Comparison of ENCODE assay signal across 1 cellular context in the genomic region with DNA sequence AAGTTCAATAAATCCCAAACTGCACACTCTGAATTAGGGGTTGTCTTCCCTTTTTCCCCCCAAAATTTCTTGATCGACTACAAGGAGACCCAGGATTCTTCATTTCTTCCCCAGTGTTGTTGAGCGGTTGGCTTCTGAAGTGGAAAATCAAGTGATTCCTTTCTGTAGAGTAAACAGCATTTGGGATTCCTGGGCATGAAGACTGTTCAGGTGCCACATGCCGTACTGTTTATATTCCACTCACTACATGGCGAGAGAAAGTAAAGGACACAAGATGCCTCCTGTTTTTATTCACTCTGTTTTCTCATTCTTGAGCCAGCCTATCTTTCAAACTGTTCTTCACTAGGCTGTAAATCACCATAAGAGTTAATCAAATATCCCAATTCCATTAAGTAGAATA.
TF ChIP-seq lines count a peak whose summit lies in the region.

No MANE protein-coding gene starts in this region.

TF ChIP-seq in IMR-90, 13 proteins besides CTCF, POLR2A, EP300 and RAD21 (continued from another document):
- TF ChIP-seq, protein P1, sequence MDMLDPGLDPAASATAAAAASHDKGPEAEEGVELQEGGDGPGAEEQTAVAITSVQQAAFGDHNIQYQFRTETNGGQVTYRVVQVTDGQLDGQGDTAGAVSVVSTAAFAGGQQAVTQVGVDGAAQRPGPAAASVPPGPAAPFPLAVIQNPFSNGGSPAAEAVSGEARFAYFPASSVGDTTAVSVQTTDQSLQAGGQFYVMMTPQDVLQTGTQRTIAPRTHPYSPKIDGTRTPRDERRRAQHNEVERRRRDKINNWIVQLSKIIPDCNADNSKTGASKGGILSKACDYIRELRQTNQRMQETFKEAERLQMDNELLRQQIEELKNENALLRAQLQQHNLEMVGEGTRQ (IDR thresholded peaks at IDR 0.05; ENCODE audit: low read depth, low read length): no peak
- TF ChIP-seq, protein P2, sequence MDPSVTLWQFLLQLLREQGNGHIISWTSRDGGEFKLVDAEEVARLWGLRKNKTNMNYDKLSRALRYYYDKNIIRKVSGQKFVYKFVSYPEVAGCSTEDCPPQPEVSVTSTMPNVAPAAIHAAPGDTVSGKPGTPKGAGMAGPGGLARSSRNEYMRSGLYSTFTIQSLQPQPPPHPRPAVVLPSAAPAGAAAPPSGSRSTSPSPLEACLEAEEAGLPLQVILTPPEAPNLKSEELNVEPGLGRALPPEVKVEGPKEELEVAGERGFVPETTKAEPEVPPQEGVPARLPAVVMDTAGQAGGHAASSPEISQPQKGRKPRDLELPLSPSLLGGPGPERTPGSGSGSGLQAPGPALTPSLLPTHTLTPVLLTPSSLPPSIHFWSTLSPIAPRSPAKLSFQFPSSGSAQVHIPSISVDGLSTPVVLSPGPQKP (IDR thresholded peaks at IDR 0.05; ENCODE audit: borderline replicate concordance, low read depth, low read length): no peak
- TF ChIP-seq FOS (IDR thresholded peaks at IDR 0.05; ENCODE audit: low read depth, low read length) (no peak), MXI1 (IDR thresholded peaks at IDR 0.05; ENCODE audit: borderline replicate concordance, low read depth, low read length) (no peak), CHD1 (IDR thresholded peaks at IDR 0.05; ENCODE audit: low read depth, low read length) (no peak), SMC3 (IDR thresholded peaks at IDR 0.05; ENCODE audit: low read depth, low read length) (no peak), RCOR1 (IDR thresholded peaks at IDR 0.05; ENCODE audit: insufficient replicate concordance, low read length) (no peak)
